In genomic region chr10:43715334-43715733, GRCh38 we compare ENCODE assay signal across 8 cellular contexts.
"Had no signal": no experiment of that assay in that cellular context is flagged by ENCODE, and none has a peak within 500 bp of the region (broad histone marks: within the 10 kb centered on the region; RNA-seq: fewer than 3 reads in every experiment).

No MANE protein-coding gene starts in this region.

- ATAC-seq: HepG2, K562 had no signal

- H3K4me3 Mint-ChIP-seq: H9, HFFc6 had no signal

- H3K9me3 Mint-ChIP-seq: HFFc6 had no signal

- DNase-seq: GM23248, GOT3, H9, HCEC 1CT, HFFc6 had no signal

- H3K9ac ChIP-seq: GM23248 had no signal

- H2AFZ ChIP-seq: GM23248 had no signal

- H3K4me3 ChIP-seq: GM23248, K562 had no signal

- H3K27ac ChIP-seq: GM23248, HL-60 had no signal

- H3K4me1 Mint-ChIP-seq: H9 had no signal

- H3K27ac Mint-ChIP-seq: H9, HFFc6 had no signal
